13 cellular contexts compared by ENCODE assay signal in genomic region chr22:44068422-44069191, GRCh38. TPM values are rescaled to one million over a fixed set of nuclear protein-coding genes. Genes with fewer than 3 reads are reported as not detected.
DNase-seq lines count a peak whose midpoint lies in the region; ATAC-seq and TF ChIP-seq lines count a peak whose summit lies in the region.
"Had no signal": no experiment of that assay in that cellular context is flagged by ENCODE, and none has a peak within 500 bp of the region (broad histone marks: within the 10 kb centered on the region; RNA-seq: fewer than 3 reads in every experiment).

No MANE protein-coding gene starts in this region.

- no peaks in the 10 kb centered on the region for H3K79me2 ChIP-seq in OCI-LY7 (ENCODE audit: insufficient read depth, low read depth, low read length)

- H3K4me1 Mint-ChIP-seq in activated naive CD8-positive, alpha-beta T cell treated with anti-CD3 and anti-CD28 coated beads for 36 hours, result peaks cover 8% of the 10 kb centered on the region
- H3K4me1 Mint-ChIP-seq in naive thymus-derived CD8-positive, alpha-beta T cell, result peaks cover 8 to 21% (median 9%) of the 10 kb centered on the region in 4 donors
- H3K4me1 Mint-ChIP-seq in chondrocyte (ENCODE audit: low read depth), result no peaks in the 10 kb centered on the region

- H3K9me3 Mint-ChIP-seq in activated naive CD8-positive, alpha-beta T cell treated with anti-CD3 and anti-CD28 coated beads for 36 hours, result no peaks in the 10 kb centered on the region
- H3K9me3 Mint-ChIP-seq in naive thymus-derived CD8-positive, alpha-beta T cell, result no peaks in the 10 kb centered on the region
- no peaks in the 10 kb centered on the region for H3K9me3 Mint-ChIP-seq in chondrocyte (ENCODE audit: low read depth)

- peak; percentile 70 for ATAC-seq in HG03097 (IDR thresholded peaks at IDR 0.05; ENCODE audit: low FRiP score, unreplicated experiment)
- ATAC-seq in naive thymus-derived CD8-positive, alpha-beta T cell, result peak; percentile 49 to 53

- H3K9me3 ChIP-seq in OCI-LY7 (ENCODE audit: low read length), result no peaks in the 10 kb centered on the region

- no peak overlapping the region for H3K4me3 ChIP-seq in OCI-LY7 (ENCODE audit: low read depth, low read length, poor library complexity, severe bottlenecking)

- no peaks in the 10 kb centered on the region for H3K36me3 Mint-ChIP-seq in activated naive CD8-positive, alpha-beta T cell treated with anti-CD3 and anti-CD28 coated beads for 36 hours
- no peaks in the 10 kb centered on the region for H3K36me3 Mint-ChIP-seq in naive thymus-derived CD8-positive, alpha-beta T cell
- H3K36me3 Mint-ChIP-seq in chondrocyte (ENCODE audit: low read depth), result no peaks in the 10 kb centered on the region

- H3K36me3 ChIP-seq in OCI-LY7 (ENCODE audit: insufficient read depth, low read length), result no peaks in the 10 kb centered on the region

- H3K4me3 Mint-ChIP-seq in activated naive CD8-positive, alpha-beta T cell treated with anti-CD3 and anti-CD28 coated beads for 36 hours, result peak overlapping the region; percentile 24
- H3K4me3 Mint-ChIP-seq in naive thymus-derived CD8-positive, alpha-beta T cell, result peak overlapping the region in 3 of 10 donors; percentile 14 to 70 (median 33)
- no peak overlapping the region for H3K4me3 Mint-ChIP-seq in chondrocyte (ENCODE audit: unreplicated experiment)

- POLR2A ChIA-PET in GM10248 (lab: Yijun Ruan, JAX) (interaction anchor here (1.0 to 2.3 kb wide), 5 partner anchors 42 to 634 kb away, joined by 3 to 18 read pairs (median 5); no protein-coding TSS in a partner anchor), OCI-LY7 (lab: Charles Lee) (no interaction called here)
- POLR2A ChIA-PET in naive thymus-derived CD8-positive, alpha-beta T cell (lab: Charles Lee), result no interaction called here

- intact Hi-C loops in OCI-LY7 (cut with micrococcal nuclease; ENCODE audit: unreplicated experiment), result no loop called here

- no peaks in the 10 kb centered on the region for H4K20me1 ChIP-seq in OCI-LY7 (ENCODE audit: insufficient read depth, low read length)

- CTCF ChIA-PET in GM10248 (lab: Yijun Ruan, JAX) (interaction anchor here (0.8 to 12.4 kb wide), 12 partner anchors 8 to 75 kb away, joined by 3 to 134 read pairs (median 5); no protein-coding TSS in a partner anchor), OCI-LY7 (lab: Charles Lee; ENCODE audit: unreplicated experiment) (interaction anchor here (0.6 kb wide), 1 partner anchor 76 kb away, joined by 3 read pairs; no protein-coding TSS in a partner anchor)

- DNase-seq in GM10248 (ENCODE audit: extremely low spot score), result peak; percentile 79
- DNase-seq in activated naive CD8-positive, alpha-beta T cell treated with anti-CD3 and anti-CD28 coated beads for 36 hours, result no peak
- DNase-seq in naive thymus-derived CD8-positive, alpha-beta T cell, result no peak
- no peak for DNase-seq in DMS53 treated with DMSO at 0.1 percent for 48 hours (lab: John Stamatoyannopoulos, UW; ENCODE audit: unreplicated experiment)
- no peak for DNase-seq in chondrocyte (ENCODE audit: low spot score)
- DNase-seq in OCI-LY7 (ENCODE audit: low spot score), result no peak
- DNase-seq in cortex of kidney (lab: John Stamatoyannopoulos, UW), result no peak
- DNase-seq: activated CD4-positive, alpha-beta T cell treated with anti-CD3 and anti-CD28 coated beads, Interleukin-2, amount 50 U/mL, for 1 hour; cerebellar nuclear complex; kidney glomerular epithelial cell; NCI-H510A; stimulated activated CD4-positive, alpha-beta T cell treated with anti-CD3 and anti-CD28 coated beads, Interleukin-4, amount 100 ng/mL, for 1 hour had no signal

- no peak overlapping the region for H2AFZ ChIP-seq in OCI-LY7 (ENCODE audit: low read length)

- no peak overlapping the region for H3K4me2 ChIP-seq in OCI-LY7 (ENCODE audit: low read length)

- H3K27ac Mint-ChIP-seq in activated naive CD8-positive, alpha-beta T cell treated with anti-CD3 and anti-CD28 coated beads for 36 hours, result peak overlapping the region; percentile 79
- peak overlapping the region in 3 of 10 donors; percentile 26 to 70 (median 63) for H3K27ac Mint-ChIP-seq in naive thymus-derived CD8-positive, alpha-beta T cell
- no peak overlapping the region for H3K27ac Mint-ChIP-seq in chondrocyte (ENCODE audit: unreplicated experiment)

- H3K4me1 ChIP-seq in OCI-LY7 (ENCODE audit: insufficient read depth, low read length, poor library complexity, severe bottlenecking), result peaks cover 8% of the 10 kb centered on the region

- no peaks in the 10 kb centered on the region for H3K9me2 ChIP-seq in OCI-LY7 (ENCODE audit: insufficient read depth, low read length)

- no peak overlapping the region for H3K27ac ChIP-seq in OCI-LY7 (ENCODE audit: low read depth, low read length, poor library complexity, severe bottlenecking)

- H3K27me3 Mint-ChIP-seq in activated naive CD8-positive, alpha-beta T cell treated with anti-CD3 and anti-CD28 coated beads for 36 hours, result peaks cover 4% of the 10 kb centered on the region
- peaks cover 3 to 17% (median 13%) of the 10 kb centered on the region in 5 donors for H3K27me3 Mint-ChIP-seq in naive thymus-derived CD8-positive, alpha-beta T cell
- H3K27me3 Mint-ChIP-seq in chondrocyte (ENCODE audit: low read depth), result no peaks in the 10 kb centered on the region

- no TSS peak for BruUV-seq in OCI-LY7 (replicated peaks; lab: Mats Ljungman, UMichigan)

- TF ChIP-seq CTCF in GM10248 (IDR thresholded peaks at IDR 0.05; ENCODE audit: control extremely low read depth, extremely low read depth, low read depth, missing control alignments), result peak; percentile 17
- TF ChIP-seq CTCF in chondrocyte (IDR thresholded peaks at IDR 0.05), result no peak
- TF ChIP-seq CTCF in OCI-LY7 (conservative IDR thresholded peaks at IDR 0.05; ENCODE audit: low read length), result no peak

RNA-seq across cellular contexts. Expression of gene PARVB, which starts 44.5 kb away (rescaled TPM):
- total RNA-seq in activated naive CD8-positive, alpha-beta T cell treated with anti-CD3 and anti-CD28 coated beads for 36 hours, result 10 to 100 TPM; 71.4 to 71.5 TPM
- 1 to 10 TPM; 6.9 to 7.0 TPM for total RNA-seq in naive thymus-derived CD8-positive, alpha-beta T cell
- polyA plus RNA-seq in naive thymus-derived CD8-positive, alpha-beta T cell, result under 1 TPM in 1 of 3 donors, not detected in 2; 0.91 TPM
- total RNA-seq in chondrocyte, result 21.2 to 35.6 TPM (median 33.6 TPM) in 3 replicates
- total RNA-seq in OCI-LY7 (2014; rRNA removed; shearing (Covaris generic)), result 0.05 TPM in 1 of 2 replicates, not detected in the other
- 0.34 and 0.42 TPM in 2 replicates for total RNA-seq in OCI-LY7 (2022)

Comparison
In these comparisons a context has a peak if more than half of its experiments do, and no peak if none do; other contexts are left out.
1. RNA of gene PARVB, which starts 44.5 kb away (total RNA-seq): 71.4 to 71.5 TPM in activated naive CD8-positive, alpha-beta T cell treated with anti-CD3 and anti-CD28 coated beads for 36 hours, 21.2 to 35.6 TPM in chondrocyte and 6.9 to 7.0 TPM in naive thymus-derived CD8-positive, alpha-beta T cell; 0.05 to 0.42 TPM in OCI-LY7; every median in the first group is over 4 times any median in the second.